ENCODE assay signal across 12 cellular contexts in genomic region chr10:79275431-79275851, GRCh38.
DNase-seq lines count a peak whose midpoint lies in the region; ATAC-seq and TF ChIP-seq lines count a peak whose summit lies in the region.
"Had no signal": no experiment of that assay in that cellular context is flagged by ENCODE, and none has a peak within 500 bp of the region (broad histone marks: within the 10 kb centered on the region; RNA-seq: fewer than 3 reads in every experiment).

No MANE protein-coding gene starts in this region.

- peak; percentile 70 for ATAC-seq in GM18498 (IDR thresholded peaks at IDR 0.05; ENCODE audit: unreplicated experiment)
- peak; percentile 7 for ATAC-seq in left lobe of liver
- no peak for ATAC-seq in HG02678 (IDR thresholded peaks at IDR 0.05; ENCODE audit: unreplicated experiment)
- ATAC-seq in GM18517 (IDR thresholded peaks at IDR 0.05; ENCODE audit: unreplicated experiment), result no peak
- ATAC-seq: CD8-positive, alpha-beta T cell had no signal

- TF ChIP-seq CTCF in spleen (IDR thresholded peaks at IDR 0.05 in 8 of 11, conservative IDR thresholded peaks at IDR 0.05 in 3 of 11), result no peak

- no peak overlapping the region for H3K4me3 ChIP-seq in spleen
- H3K4me3 ChIP-seq: left lung had no signal

- intact Hi-C loops in spleen (cut with DNase I; ENCODE audit: low total_unique reads), result no loop called here

- peaks cover 41 to 74% (median 59%) of the 10 kb centered on the region in 6 donors for H3K4me1 ChIP-seq in spleen

- H3K9me3 ChIP-seq in spleen, result no peaks in the 10 kb centered on the region
- H3K9me3 ChIP-seq: left lung had no signal

- peak; percentile 34 to 53 for DNase-seq in cerebellar nuclear complex (lab: John Stamatoyannopoulos, UW)
- DNase-seq in left lobe of liver (ENCODE audit: low spot score), result no peak
- DNase-seq in spleen, result no peak
- DNase-seq in NCI-H2081 treated with DMSO at 0.1 percent for 48 hours (lab: John Stamatoyannopoulos, UW), result no peak
- no peak for DNase-seq in HT-29 (ENCODE audit: low spot score)
- DNase-seq: activated CD4-positive, alpha-beta memory T cell treated with anti-CD3 and anti-CD28 coated beads for 36 hours; CD8-positive, alpha-beta T cell; left lung; NCI-H1048 had no signal

- no peaks in the 10 kb centered on the region for H3K27me3 ChIP-seq in spleen (replicated peaks in 1 of 7)
- H3K27me3 ChIP-seq: left lung had no signal

- H3K27ac ChIP-seq in spleen, result peak overlapping the region in 6 of 8 donors; percentile 17 to 76 (median 70)

- WGBS in spleen, 5 donors, result 57 to 76% (median 73%) methylated on average over 10 of the region's 10 CpGs

- TF ChIP-seq POLR2A in spleen (IDR thresholded peaks at IDR 0.05), result no peak

- H3K36me3 ChIP-seq in spleen, result peaks cover 4 to 71% (median 28%) of the 10 kb centered on the region in 6 donors

Comparison
In these comparisons a context has a peak if more than half of its experiments do, and no peak if none do; other contexts are left out.
1. ATAC-seq: peak in GM18498 (single experiment) and left lobe of liver (single experiment); none in HG02678 (single experiment) and GM18517 (single experiment).
2. DNase-seq: peak in cerebellar nuclear complex (2 of 2); none in left lobe of liver (single experiment), spleen (single experiment), NCI-H2081 treated with DMSO at 0.1 percent for 48 hours (single experiment) and HT-29 (single experiment).